In genomic region chr1:32650157-32650751, GRCh38 we compare ENCODE assay signal across 8 cellular contexts. TPM values are rescaled to one million over a fixed set of nuclear protein-coding genes. Genes with fewer than 3 reads are reported as not detected.
DNase-seq lines count a peak whose midpoint lies in the region; ATAC-seq and TF ChIP-seq lines count a peak whose summit lies in the region.

TSS of gene ZBTB8OS (minus strand) at chr1:32650550. CDS start at chr1:32650529, 21 bp downstream.

- H3K36me3 ChIP-seq in DND-41 (ENCODE audit: insufficient read depth, low read length) (peaks cover 50% of the 10 kb centered on the region), GM23248 (ENCODE audit: low read depth) (peaks cover 23% of the 10 kb centered on the region; the same call in 1 of the 2 replicates), RWPE2 (ENCODE audit: low read depth) (peaks cover 47% of the 10 kb centered on the region)

- peak within 1 kb of the TSS; percentile 93 for H3K9ac ChIP-seq in DND-41 (ENCODE audit: low read depth, low read length)
- H3K9ac ChIP-seq in GM23248 = peak within 1 kb of the TSS; percentile 98

- in situ Hi-C loops in GM23248 (cut with MboI) = no loop called here

- no peaks in the 10 kb centered on the region for H3K9me2 ChIP-seq in GM23248 (ENCODE audit: insufficient read depth)

- peaks cover 24% of the 10 kb centered on the region; the same call in 1 of the 2 replicates for H3F3A ChIP-seq in GM23248 (ENCODE audit: insufficient read depth)

- peaks cover 32% of the 10 kb centered on the region for H3K4me1 Mint-ChIP-seq in activated T-helper 2 cell treated with anti-CD3 and anti-CD28 coated beads, Interferon-gamma antibody, Interleukin-2, Interleukin-4, amounts not matched to agents 10 μg/mL and 5 μg/mL and 100 μg/mL, durations not matched to agents 14 hours and 24 hours and 36 hours (ENCODE audit: low read depth)
- peaks cover 29 to 42% of the 10 kb centered on the region in 2 donors for H3K4me1 Mint-ChIP-seq in natural killer cell treated with Interleukin-12 subunit alpha and Interleukin-12 subunit beta and Interleukin-15 and Interleukin-18, amount 100 ng/mL, for 72 hours (ENCODE audit: low read depth in 2 of 2)

- no peak for TF ChIP-seq CTCF in DND-41 (IDR thresholded peaks at IDR 0.05; ENCODE audit: borderline replicate concordance, extremely low read depth, low read length, poor library complexity, severe bottlenecking)
- TF ChIP-seq CTCF in RWPE2 (IDR thresholded peaks at IDR 0.05; ENCODE audit: poor library complexity, severe bottlenecking) = no peak
- TF ChIP-seq CTCF in fibroblast of pulmonary artery (IDR thresholded peaks at IDR 0.05; ENCODE audit: low read length, missing control alignments) = no peak

- H4K20me1 ChIP-seq in DND-41 (ENCODE audit: insufficient read depth, low read length) = peaks cover 20% of the 10 kb centered on the region
- no peaks in the 10 kb centered on the region for H4K20me1 ChIP-seq in GM23248 (ENCODE audit: insufficient read depth)

- no peaks in the 10 kb centered on the region for H3K27me3 Mint-ChIP-seq in activated T-helper 2 cell treated with anti-CD3 and anti-CD28 coated beads, Interferon-gamma antibody, Interleukin-2, Interleukin-4, amounts not matched to agents 10 μg/mL and 5 μg/mL and 100 μg/mL, durations not matched to agents 14 hours and 24 hours and 36 hours (ENCODE audit: low read depth)
- no peaks in the 10 kb centered on the region for H3K27me3 Mint-ChIP-seq in natural killer cell treated with Interleukin-12 subunit alpha and Interleukin-12 subunit beta and Interleukin-15 and Interleukin-18, amount 100 ng/mL, for 72 hours

- intact Hi-C loops in activated T-helper 2 cell treated with anti-CD3 and anti-CD28 coated beads, Interferon-gamma antibody, Interleukin-2, Interleukin-4, amounts not matched to agents 10 μg/mL and 5 μg/mL and 100 μg/mL, durations not matched to agents 14 hours and 24 hours and 36 hours (cut with micrococcal nuclease) = loop anchor here (1.0 to 2.0 kb wide), 6 partner anchors 27 to 578 kb away; partner anchors contain the start of genes S100PBP, TMEM39B, TXLNA and YARS1

- H3K4me1 ChIP-seq in DND-41 (ENCODE audit: insufficient read depth, low read length) = peaks cover 50% of the 10 kb centered on the region
- H3K4me1 ChIP-seq in GM23248 (ENCODE audit: insufficient read depth) = peaks cover 20% of the 10 kb centered on the region
- peaks cover 13% of the 10 kb centered on the region for H3K4me1 ChIP-seq in RWPE2 (ENCODE audit: insufficient read depth, poor library complexity, severe bottlenecking)

- ATAC-seq in DND-41 (ENCODE audit: insufficient read depth, low read depth) = peak; percentile 79
- ATAC-seq in RWPE2 (ENCODE audit: low read depth) = peak; percentile 85
- peak; percentile 85 to 88 for ATAC-seq in natural killer cell treated with Interleukin-12 subunit alpha and Interleukin-12 subunit beta and Interleukin-15 and Interleukin-18, amount 100 ng/mL, for 72 hours
- ATAC-seq in stimulated activated naive CD8-positive, alpha-beta T cell treated with anti-CD3 and anti-CD28 coated beads, Interleukin-15, Interleukin-2, amounts not matched to agents 100 U/mL and 50 U/mL, for 24 hours = peak; percentile 81

- H3K27me3 ChIP-seq in DND-41 (ENCODE audit: insufficient read depth, low read length, poor library complexity) (no peaks in the 10 kb centered on the region), GM23248 (replicated peaks; ENCODE audit: insufficient read depth) (no peaks in the 10 kb centered on the region), RWPE2 (ENCODE audit: insufficient read depth, poor library complexity, severe bottlenecking) (no peaks in the 10 kb centered on the region)

- H3K27ac Mint-ChIP-seq in activated T-helper 2 cell treated with anti-CD3 and anti-CD28 coated beads, Interferon-gamma antibody, Interleukin-2, Interleukin-4, amounts not matched to agents 10 μg/mL and 5 μg/mL and 100 μg/mL, durations not matched to agents 14 hours and 24 hours and 36 hours = peak within 1 kb of the TSS; percentile 100
- H3K27ac Mint-ChIP-seq in natural killer cell treated with Interleukin-12 subunit alpha and Interleukin-12 subunit beta and Interleukin-15 and Interleukin-18, amount 100 ng/mL, for 72 hours = peak within 1 kb of the TSS; percentile 97 to 100

- peak within 1 kb of the TSS; percentile 93 for H3K4me3 Mint-ChIP-seq in activated T-helper 2 cell treated with anti-CD3 and anti-CD28 coated beads, Interferon-gamma antibody, Interleukin-2, Interleukin-4, amounts not matched to agents 10 μg/mL and 5 μg/mL and 100 μg/mL, durations not matched to agents 14 hours and 24 hours and 36 hours (ENCODE audit: low read depth)
- peak within 1 kb of the TSS; percentile 99 for H3K4me3 Mint-ChIP-seq in natural killer cell treated with Interleukin-12 subunit alpha and Interleukin-12 subunit beta and Interleukin-15 and Interleukin-18, amount 100 ng/mL, for 72 hours

- H3K36me3 Mint-ChIP-seq in activated T-helper 2 cell treated with anti-CD3 and anti-CD28 coated beads, Interferon-gamma antibody, Interleukin-2, Interleukin-4, amounts not matched to agents 10 μg/mL and 5 μg/mL and 100 μg/mL, durations not matched to agents 14 hours and 24 hours and 36 hours (ENCODE audit: low read depth) = peaks cover 51% of the 10 kb centered on the region
- peaks cover 12% of the 10 kb centered on the region for H3K36me3 Mint-ChIP-seq in natural killer cell treated with Interleukin-12 subunit alpha and Interleukin-12 subunit beta and Interleukin-15 and Interleukin-18, amount 100 ng/mL, for 72 hours

- no peaks in the 10 kb centered on the region for H3K9me3 Mint-ChIP-seq in activated T-helper 2 cell treated with anti-CD3 and anti-CD28 coated beads, Interferon-gamma antibody, Interleukin-2, Interleukin-4, amounts not matched to agents 10 μg/mL and 5 μg/mL and 100 μg/mL, durations not matched to agents 14 hours and 24 hours and 36 hours
- H3K9me3 Mint-ChIP-seq in natural killer cell treated with Interleukin-12 subunit alpha and Interleukin-12 subunit beta and Interleukin-15 and Interleukin-18, amount 100 ng/mL, for 72 hours = no peaks in the 10 kb centered on the region

- DNase-seq in DND-41 (peak; percentile 92), GM23248 (peak; percentile 98), LoVo (ENCODE audit: low spot score) (peak; percentile 95), RWPE2 (ENCODE audit: low spot score) (peak; percentile 93), fibroblast of pulmonary artery (ENCODE audit: low read depth) (peak; percentile 95)
- peak; percentile 86 for DNase-seq in activated T-helper 2 cell treated with anti-CD3 and anti-CD28 coated beads, Interferon-gamma antibody, Interleukin-2, Interleukin-4, amounts not matched to agents 10 μg/mL and 5 μg/mL and 100 μg/mL, durations not matched to agents 14 hours and 24 hours and 36 hours (ENCODE audit: low spot score)
- DNase-seq in natural killer cell treated with Interleukin-12 subunit alpha and Interleukin-12 subunit beta and Interleukin-15 and Interleukin-18, amount 100 ng/mL, for 72 hours (ENCODE audit: low spot score) = peak; percentile 95
- peak; percentile 87 for DNase-seq in stimulated activated naive CD8-positive, alpha-beta T cell treated with anti-CD3 and anti-CD28 coated beads, Interleukin-15, Interleukin-2, amounts not matched to agents 100 U/mL and 50 U/mL, for 24 hours

- H3K4me2 ChIP-seq in DND-41 (ENCODE audit: insufficient read depth, low read length) (peak within 1 kb of the TSS; percentile 80), GM23248 (ENCODE audit: unreplicated experiment) (peak within 1 kb of the TSS; percentile 99)

- peak within 1 kb of the TSS; percentile 70 to 85 for H3K4me3 ChIP-seq in DND-41 (ENCODE audit: low read depth in 1 of 2, low read length in 2 of 2)
- H3K4me3 ChIP-seq in GM23248 = peak within 1 kb of the TSS; percentile 89
- H3K4me3 ChIP-seq in RWPE2 (ENCODE audit: severe bottlenecking) = peak within 1 kb of the TSS; percentile 60
- H3K4me3 ChIP-seq in fibroblast of pulmonary artery (replicated peaks; ENCODE audit: low read depth, low read length) = peak within 1 kb of the TSS; percentile 95

- H3K9me3 ChIP-seq in DND-41 (ENCODE audit: insufficient read depth, low read length, severe bottlenecking) (no peaks in the 10 kb centered on the region), GM23248 (ENCODE audit: low read depth) (no peaks in the 10 kb centered on the region), RWPE2 (ENCODE audit: severe bottlenecking) (no peaks in the 10 kb centered on the region)

- WGBS in GM23248 (ENCODE audit: low coverage in 1 of 2, low lambda C conversion rate in 2 of 2, missing lambda C conversion rate in 2 of 2), 2 experiments = 1 to 2% methylated on average over 24 of the region's 24 CpGs

- H2AFZ ChIP-seq in DND-41 (ENCODE audit: low read depth, low read length) (peak within 1 kb of the TSS; percentile 94), GM23248 (peak within 1 kb of the TSS; percentile 94)

- H3K79me2 ChIP-seq in DND-41 (ENCODE audit: insufficient read depth, low read length) (peaks cover 91% of the 10 kb centered on the region), GM23248 (ENCODE audit: insufficient read depth) (peaks cover 87% of the 10 kb centered on the region)

- peak within 1 kb of the TSS; percentile 100 for H3K27ac ChIP-seq in DND-41 (ENCODE audit: low read length)
- H3K27ac ChIP-seq in GM23248 = peak within 1 kb of the TSS; percentile 99
- peak within 1 kb of the TSS; percentile 92 for H3K27ac ChIP-seq in RWPE2 (ENCODE audit: poor library complexity, severe bottlenecking)

RNA-seq across cellular contexts. Expression of gene ZBTB8OS, which starts in this region (rescaled TPM):
- 37.0 and 44.6 TPM in 2 replicates for total RNA-seq in GM23248 (2014; rRNA removed; shearing (Covaris generic))
- polyA plus RNA-seq in GM23248 (2016; fragmentation: Nextera tagmentation; extraction: Ambion mirVana) = 48.9 and 52.9 TPM in 2 replicates
- total RNA-seq in activated T-helper 2 cell treated with anti-CD3 and anti-CD28 coated beads, Interferon-gamma antibody, Interleukin-2, Interleukin-4, amounts not matched to agents 10 μg/mL and 5 μg/mL and 100 μg/mL, durations not matched to agents 14 hours and 24 hours and 36 hours = 48.0 and 49.8 TPM in 2 replicates
- total RNA-seq in natural killer cell treated with Interleukin-12 subunit alpha and Interleukin-12 subunit beta and Interleukin-15 and Interleukin-18, amount 100 ng/mL, for 72 hours = 10 to 100 TPM; 51.6 to 58.3 TPM

Comparison
In these comparisons a context has a peak if more than half of its experiments do, and no peak if none do; other contexts are left out.
1. Peak in every context shown above with its lines: DNase-seq, ATAC-seq, H3K4me3 ChIP-seq and H3K27ac ChIP-seq.